8 cellular contexts compared by ENCODE assay signal in genomic region chr4:10180927-10181744, GRCh38.
DNase-seq lines count a peak whose midpoint lies in the region; ATAC-seq and TF ChIP-seq lines count a peak whose summit lies in the region.

No MANE protein-coding gene starts in this region.

- peak overlapping the region; percentile 0 to 71 (median 29) for H3K27ac Mint-ChIP-seq in immature natural killer cell

- peak overlapping the region; percentile 65 for H3K27ac ChIP-seq in SJSA1
- no peak overlapping the region for H3K27ac ChIP-seq in WERI-Rb-1

- no peaks in the 10 kb centered on the region for H3K36me3 Mint-ChIP-seq in immature natural killer cell

- H3K27me3 Mint-ChIP-seq in immature natural killer cell (ENCODE audit: low read depth in 3 of 3) = peaks cover 0 to 6% (median 4%) of the 10 kb centered on the region in 3 donors

- H3K27me3 ChIP-seq in SJSA1 (replicated peaks) (no peaks in the 10 kb centered on the region), WERI-Rb-1 (ENCODE audit: insufficient read depth, low read depth, severe bottlenecking) (no peaks in the 10 kb centered on the region)

- H3K9me3 ChIP-seq in SJSA1 (replicated peaks) = no peaks in the 10 kb centered on the region
- no peaks in the 10 kb centered on the region for H3K9me3 ChIP-seq in WERI-Rb-1 (ENCODE audit: severe bottlenecking)

- H3K36me3 ChIP-seq in SJSA1 (no peaks in the 10 kb centered on the region), WERI-Rb-1 (no peaks in the 10 kb centered on the region)

- H3K9me3 Mint-ChIP-seq in immature natural killer cell = no peaks in the 10 kb centered on the region

- peaks cover 6% of the 10 kb centered on the region; the same call in 1 of the 2 replicates for H3K4me1 ChIP-seq in SJSA1 (replicated peaks)

- ATAC-seq in GM18907 (IDR thresholded peaks at IDR 0.05; ENCODE audit: unreplicated experiment) = peak; percentile 98
- peak; percentile 98 for ATAC-seq in HG03095 (IDR thresholded peaks at IDR 0.05; ENCODE audit: unreplicated experiment)

- TF ChIP-seq CTCF in WERI-Rb-1 (IDR thresholded peaks at IDR 0.05; ENCODE audit: low read depth, low read length) = no peak

- DNase-seq in AML-193 (lab: John Stamatoyannopoulos, UW) = peak; percentile 89 to 91
- peak in 1 of 2 experiments; percentile 12 for DNase-seq in SJSA1 (ENCODE audit: low read depth in 1 of 2, low spot score in 2 of 2)
- peak; percentile 13 to 36 (median 32) for DNase-seq in immature natural killer cell
- DNase-seq in NCI-H187 (lab: John Stamatoyannopoulos, UW) = no peak
- DNase-seq in NCI-H748 (lab: John Stamatoyannopoulos, UW; ENCODE audit: unreplicated experiment) = no peak
- no peak for DNase-seq in WERI-Rb-1

- peak overlapping the region in 4 of 5 donors; percentile 3 to 44 (median 12) for H3K4me3 Mint-ChIP-seq in immature natural killer cell

- no peak overlapping the region for H3K4me3 ChIP-seq in SJSA1
- H3K4me3 ChIP-seq in WERI-Rb-1 (ENCODE audit: low read depth, low read length) = no peak overlapping the region

- peaks cover 32 to 40% of the 10 kb centered on the region in 2 donors for H3K4me1 Mint-ChIP-seq in immature natural killer cell

Comparison
In these comparisons a context has a peak if more than half of its experiments do, and no peak if none do; other contexts are left out.
1. DNase-seq: peak in AML-193 (2 of 2) and immature natural killer cell (3 of 3); none in NCI-H187 (0 of 2), NCI-H748 (single experiment) and WERI-Rb-1 (single experiment).